2 cellular contexts compared by ENCODE assay signal in genomic region chr15:79881254-79881653, GRCh38.
TF ChIP-seq lines count a peak whose summit lies in the region.

No MANE protein-coding gene starts in this region.

TF ChIP-seq in HepG2, 621 proteins besides CTCF, POLR2A, EP300 and RAD21:
- TF ChIP-seq TERF1 (CRISPR knock-in tag; IDR thresholded peaks at IDR 0.05) = no peak
- TF ChIP-seq ZBTB20 (CRISPR knock-in tag; IDR thresholded peaks at IDR 0.05; ENCODE audit: borderline replicate concordance, low read depth) = no peak
- TF ChIP-seq, protein P1, sequence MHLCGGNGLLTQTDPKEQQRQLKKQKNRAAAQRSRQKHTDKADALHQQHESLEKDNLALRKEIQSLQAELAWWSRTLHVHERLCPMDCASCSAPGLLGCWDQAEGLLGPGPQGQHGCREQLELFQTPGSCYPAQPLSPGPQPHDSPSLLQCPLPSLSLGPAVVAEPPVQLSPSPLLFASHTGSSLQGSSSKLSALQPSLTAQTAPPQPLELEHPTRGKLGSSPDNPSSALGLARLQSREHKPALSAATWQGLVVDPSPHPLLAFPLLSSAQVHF (CRISPR knock-in tag; IDR thresholded peaks at IDR 0.05) = no peak
- TF ChIP-seq SKI (IDR thresholded peaks at IDR 0.05; ENCODE audit: partially characterized antibody) = no peak
- TF ChIP-seq ZBTB49 (CRISPR knock-in tag; IDR thresholded peaks at IDR 0.05; ENCODE audit: borderline replicate concordance) = no peak
- TF ChIP-seq, protein P2, sequence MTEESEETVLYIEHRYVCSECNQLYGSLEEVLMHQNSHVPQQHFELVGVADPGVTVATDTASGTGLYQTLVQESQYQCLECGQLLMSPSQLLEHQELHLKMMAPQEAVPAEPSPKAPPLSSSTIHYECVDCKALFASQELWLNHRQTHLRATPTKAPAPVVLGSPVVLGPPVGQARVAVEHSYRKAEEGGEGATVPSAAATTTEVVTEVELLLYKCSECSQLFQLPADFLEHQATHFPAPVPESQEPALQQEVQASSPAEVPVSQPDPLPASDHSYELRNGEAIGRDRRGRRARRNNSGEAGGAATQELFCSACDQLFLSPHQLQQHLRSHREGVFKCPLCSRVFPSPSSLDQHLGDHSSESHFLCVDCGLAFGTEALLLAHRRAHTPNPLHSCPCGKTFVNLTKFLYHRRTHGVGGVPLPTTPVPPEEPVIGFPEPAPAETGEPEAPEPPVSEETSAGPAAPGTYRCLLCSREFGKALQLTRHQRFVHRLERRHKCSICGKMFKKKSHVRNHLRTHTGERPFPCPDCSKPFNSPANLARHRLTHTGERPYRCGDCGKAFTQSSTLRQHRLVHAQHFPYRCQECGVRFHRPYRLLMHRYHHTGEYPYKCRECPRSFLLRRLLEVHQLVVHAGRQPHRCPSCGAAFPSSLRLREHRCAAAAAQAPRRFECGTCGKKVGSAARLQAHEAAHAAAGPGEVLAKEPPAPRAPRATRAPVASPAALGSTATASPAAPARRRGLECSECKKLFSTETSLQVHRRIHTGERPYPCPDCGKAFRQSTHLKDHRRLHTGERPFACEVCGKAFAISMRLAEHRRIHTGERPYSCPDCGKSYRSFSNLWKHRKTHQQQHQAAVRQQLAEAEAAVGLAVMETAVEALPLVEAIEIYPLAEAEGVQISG (CRISPR knock-in tag; IDR thresholded peaks at IDR 0.05) = no peak
- no peak for TF ChIP-seq LBX2 (CRISPR knock-in tag; IDR thresholded peaks at IDR 0.05; ENCODE audit: borderline replicate concordance)
- no peak for TF ChIP-seq ZSCAN5A (CRISPR knock-in tag; IDR thresholded peaks at IDR 0.05; ENCODE audit: borderline replicate concordance)
- no peak for TF ChIP-seq AKAP8 (CRISPR knock-in tag; IDR thresholded peaks at IDR 0.05)
- no peak for TF ChIP-seq MED8 (CRISPR knock-in tag; IDR thresholded peaks at IDR 0.05; ENCODE audit: insufficient replicate concordance)
- no peak for TF ChIP-seq ZBTB42 (CRISPR knock-in tag; IDR thresholded peaks at IDR 0.05)

TF ChIP-seq in endothelial cell of umbilical vein, 7 proteins besides CTCF, POLR2A, EP300 and RAD21:
- TF ChIP-seq FOS (IDR thresholded peaks at IDR 0.05; ENCODE audit: borderline replicate concordance, insufficient read depth, low read length) (no peak), MYC (IDR thresholded peaks at IDR 0.05; ENCODE audit: low read depth, low read length) (no peak), GATA2 (IDR thresholded peaks at IDR 0.05; ENCODE audit: insufficient read depth, insufficient read length, low read depth, low read length) (no peak)
- TF ChIP-seq, protein P3, sequence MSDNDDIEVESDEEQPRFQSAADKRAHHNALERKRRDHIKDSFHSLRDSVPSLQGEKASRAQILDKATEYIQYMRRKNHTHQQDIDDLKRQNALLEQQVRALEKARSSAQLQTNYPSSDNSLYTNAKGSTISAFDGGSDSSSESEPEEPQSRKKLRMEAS (IDR thresholded peaks at IDR 0.05; ENCODE audit: insufficient read depth, insufficient read length) = no peak
